In genomic region chr17:6421700-6422604, GRCh38 we compare ENCODE assay signal across 8 cellular contexts. TPM values are rescaled to one million over a fixed set of nuclear protein-coding genes. Genes with fewer than 3 reads are reported as not detected.
A peak's percentile ranks its signal among the peaks of the same experiment; 100 is the strongest.
DNase-seq lines count a peak whose midpoint lies in the region; ATAC-seq and TF ChIP-seq lines count a peak whose summit lies in the region.

No MANE protein-coding gene starts in this region.

- POLR2A ChIA-PET in AG04450 (lab: Yijun Ruan, JAX), result no interaction called here
- POLR2A ChIA-PET in activated CD4-positive, alpha-beta T cell treated with anti-CD3 and anti-CD28 coated beads, Interleukin-2, amount 10 ng/mL, durations not matched to agents 7 days and 5 days (lab: Charles Lee), result interaction anchor here (0.5 kb wide), 1 partner anchor 646 kb away, joined by 8 read pairs; no protein-coding TSS in a partner anchor

- CTCF ChIA-PET in AG04450 (lab: Charles Lee), result interaction anchor here (0.6 to 6.7 kb wide), 10 partner anchors 10 to 957 kb away, joined by 3 to 90 read pairs (median 4); partner anchors contain the start of gene NLRP1
- CTCF ChIA-PET in activated CD4-positive, alpha-beta T cell treated with anti-CD3 and anti-CD28 coated beads, Interleukin-2, amount 10 ng/mL, durations not matched to agents 7 days and 5 days (lab: Charles Lee), result no interaction called here

- H3K9me3 Mint-ChIP-seq in activated CD4-positive, alpha-beta T cell treated with anti-CD3 and anti-CD28 coated beads, Interleukin-2, amount 10 ng/mL, durations not matched to agents 7 days and 5 days, result no peaks in the 10 kb centered on the region

- H3K27ac ChIP-seq in AG04450 (ENCODE audit: low read depth, low read length), result no peak overlapping the region
- H3K27ac ChIP-seq in lower lobe of right lung, result no peak overlapping the region

- intact Hi-C loops in lower lobe of right lung (cut with DNase I), result no loop called here

- TF ChIP-seq CTCF in AG04450 (IDR thresholded peaks at IDR 0.05; ENCODE audit: low read depth, low read length) (peak; percentile 86), GM20000 (IDR thresholded peaks at IDR 0.05; ENCODE audit: extremely low read depth, missing control alignments) (peak; percentile 64), lower lobe of right lung (IDR thresholded peaks at IDR 0.05) (peak; percentile 83)

- H3K4me1 Mint-ChIP-seq in activated CD4-positive, alpha-beta T cell treated with anti-CD3 and anti-CD28 coated beads, Interleukin-2, amount 10 ng/mL, durations not matched to agents 7 days and 5 days, result peaks cover 7% of the 10 kb centered on the region

- no peaks in the 10 kb centered on the region for H3K9me3 ChIP-seq in AG04450 (ENCODE audit: control insufficient read depth, insufficient read depth, low read length)
- H3K9me3 ChIP-seq in lower lobe of right lung, result no peaks in the 10 kb centered on the region

- peaks cover 45% of the 10 kb centered on the region for H3K27me3 Mint-ChIP-seq in activated CD4-positive, alpha-beta T cell treated with anti-CD3 and anti-CD28 coated beads, Interleukin-2, amount 10 ng/mL, durations not matched to agents 7 days and 5 days

- no peak overlapping the region for H3K4me3 ChIP-seq in AG04450 (ENCODE audit: low read depth, low read length)
- no peak overlapping the region for H3K4me3 ChIP-seq in lower lobe of right lung

- no peaks in the 10 kb centered on the region for H3K36me3 Mint-ChIP-seq in activated CD4-positive, alpha-beta T cell treated with anti-CD3 and anti-CD28 coated beads, Interleukin-2, amount 10 ng/mL, durations not matched to agents 7 days and 5 days (ENCODE audit: low read depth)

- peak; percentile 32 for DNase-seq in AG04450 (ENCODE audit: low read depth, low spot score)
- DNase-seq in GM20000 (ENCODE audit: low spot score), result peak; percentile 89
- peak; percentile 9 for DNase-seq in NCI-H524 treated with DMSO at 0.1 percent for 48 hours (lab: John Stamatoyannopoulos, UW)
- peak; percentile 77 for DNase-seq in activated CD4-positive, alpha-beta T cell treated with anti-CD3 and anti-CD28 coated beads, Interleukin-2, amount 10 ng/mL, durations not matched to agents 7 days and 5 days
- DNase-seq in dermis blood vessel endothelial cell, result peak; percentile 83
- DNase-seq in lower lobe of right lung, result peak; percentile 81
- DNase-seq in stimulated activated CD8-positive, alpha-beta memory T cell treated with anti-CD3 and anti-CD28 coated beads, Interleukin-12 subunit alpha, Interleukin-12 subunit beta, amount 100 ng/mL, for 4 hours (ENCODE audit: low read depth), result peak; percentile 37

- no peaks in the 10 kb centered on the region for H3K4me1 ChIP-seq in lower lobe of right lung

- H3K4me3 Mint-ChIP-seq in activated CD4-positive, alpha-beta T cell treated with anti-CD3 and anti-CD28 coated beads, Interleukin-2, amount 10 ng/mL, durations not matched to agents 7 days and 5 days, result no peak overlapping the region

- ATAC-seq in lower lobe of right lung (peak; percentile 86), HG02610 (IDR thresholded peaks at IDR 0.05; ENCODE audit: unreplicated experiment) (no peak)

- H3K27me3 ChIP-seq in AG04450 (ENCODE audit: control insufficient read depth, insufficient read depth, low read length) (peaks cover 12% of the 10 kb centered on the region), lower lobe of right lung (ENCODE audit: low read depth) (peaks cover 8% of the 10 kb centered on the region)

- H3K36me3 ChIP-seq in lower lobe of right lung, result no peaks in the 10 kb centered on the region

- no peak overlapping the region for H3K27ac Mint-ChIP-seq in activated CD4-positive, alpha-beta T cell treated with anti-CD3 and anti-CD28 coated beads, Interleukin-2, amount 10 ng/mL, durations not matched to agents 7 days and 5 days

RNA-seq across cellular contexts. Expression of gene AIPL1, which starts 13.0 kb away (rescaled TPM):
- polyA plus RNA-seq in AG04450 (2011; rRNA removed), result not detected in 2 replicates
- not detected in 2 replicates for polyA minus RNA-seq in AG04450 (2011; rRNA and poly(A)+ RNA removed)
- total RNA-seq in activated CD4-positive, alpha-beta T cell treated with anti-CD3 and anti-CD28 coated beads, Interleukin-2, amount 10 ng/mL, durations not matched to agents 7 days and 5 days, result not detected
- not detected in 2 replicates for total RNA-seq in dermis blood vessel endothelial cell
- not detected for total RNA-seq in lower lobe of right lung

RNA-seq across cellular contexts. Expression of gene PIMREG, which starts 22.3 kb away (rescaled TPM):
- 7.0 and 7.7 TPM in 2 replicates for polyA plus RNA-seq in AG04450 (2011; rRNA removed)
- polyA minus RNA-seq in AG04450 (2011; rRNA and poly(A)+ RNA removed), result 4.5 and 5.0 TPM in 2 replicates
- total RNA-seq in activated CD4-positive, alpha-beta T cell treated with anti-CD3 and anti-CD28 coated beads, Interleukin-2, amount 10 ng/mL, durations not matched to agents 7 days and 5 days, result 10 to 100 TPM; 16.4 to 22.0 TPM
- total RNA-seq in dermis blood vessel endothelial cell (7.8 and 62.4 TPM in 2 replicates), lower lobe of right lung (0.62 TPM)

Comparison
In these comparisons a context has a peak if more than half of its experiments do, and no peak if none do; other contexts are left out.
1. DNase-seq: peak in every context shown above with its lines; median percentile 89 in GM20000; 83 in dermis blood vessel endothelial cell; 81 in lower lobe of right lung; 77 in activated CD4-positive, alpha-beta T cell treated with anti-CD3 and anti-CD28 coated beads, Interleukin-2, amount 10 ng/mL, durations not matched to agents 7 days and 5 days; 37 in stimulated activated CD8-positive, alpha-beta memory T cell treated with anti-CD3 and anti-CD28 coated beads, Interleukin-12 subunit alpha, Interleukin-12 subunit beta, amount 100 ng/mL, for 4 hours; 32 in AG04450; 9 in NCI-H524 treated with DMSO at 0.1 percent for 48 hours.